In genomic region chr12:93904124-93904523, GRCh38 we compare ENCODE assay signal across 23 cellular contexts.
"Had no signal": no experiment of that assay in that cellular context is flagged by ENCODE, and none has a peak within 500 bp of the region (broad histone marks: within the 10 kb centered on the region; RNA-seq: fewer than 3 reads in every experiment).

No MANE protein-coding gene starts in this region.

- H3K27ac Mint-ChIP-seq: endodermal cell, natural killer cell, type B pancreatic cell had no signal

- H3K27ac ChIP-seq: dorsolateral prefrontal cortex, epithelial cell of prostate, gastrocnemius medialis, lower lobe of right lung, ovary, psoas muscle, sigmoid colon, testis, tibial artery had no signal

- H3K9me3 ChIP-seq: gastrocnemius medialis, lower lobe of right lung, ovary, psoas muscle, testis, tibial artery had no signal

- H3K9me3 Mint-ChIP-seq: natural killer cell, type B pancreatic cell had no signal

- H3K27me3 ChIP-seq: dorsolateral prefrontal cortex, gastrocnemius medialis, ovary, sigmoid colon, testis, tibial artery had no signal

- H3K4me3 ChIP-seq: dorsolateral prefrontal cortex, gastrocnemius medialis, lower lobe of right lung, ovary, psoas muscle, sigmoid colon, testis, tibial artery had no signal

- H3K36me3 Mint-ChIP-seq: natural killer cell, type B pancreatic cell had no signal

- H3K4me1 ChIP-seq: gastrocnemius medialis, lower lobe of right lung, psoas muscle, testis had no signal

- DNase-seq: dorsolateral prefrontal cortex; effector CD4-positive, alpha-beta T cell; endodermal cell; foreskin fibroblast; gastrocnemius medialis; head of caudate nucleus; left ventricle myocardium superior; lower lobe of right lung; natural killer cell; occipital lobe; ovary; posterior cingulate gyrus; psoas muscle; right cardiac atrium; sigmoid colon; stimulated activated CD4-positive, alpha-beta T cell treated with anti-CD3 and anti-CD28 coated beads, Interleukin-2, amount 100 ng/mL, for 48 hours; stimulated activated naive CD4-positive, alpha-beta T cell; substantia nigra; testis; tibial artery had no signal

- H3K27me3 Mint-ChIP-seq: type B pancreatic cell had no signal

- H3K36me3 ChIP-seq: gastrocnemius medialis, lower lobe of right lung, ovary, sigmoid colon, tibial artery had no signal

- H3K4me1 Mint-ChIP-seq: natural killer cell had no signal

- ATAC-seq: esophagus mucosa, gastrocnemius medialis, left ventricle myocardium superior, lower lobe of right lung, natural killer cell, psoas muscle, right cardiac atrium had no signal

- H3K4me3 Mint-ChIP-seq: endodermal cell, natural killer cell, type B pancreatic cell had no signal
